1 cellular context compared by ENCODE assay signal in genomic region chr17:38894276-38894675, GRCh38.
TF ChIP-seq lines count a peak whose summit lies in the region.

No MANE protein-coding gene starts in this region.

TF ChIP-seq in K562, 482 proteins besides CTCF, POLR2A, EP300 and RAD21 (continued from another document and continues in another):
- TF ChIP-seq ZNF280A (IDR thresholded peaks at IDR 0.05; ENCODE audit: low read depth, partially characterized antibody) (no peak), KDM1A (IDR thresholded peaks at IDR 0.05) (peak; percentile 91 to 92), ARID1B (IDR thresholded peaks at IDR 0.05) (peak; percentile 90), GATAD2B (IDR thresholded peaks at IDR 0.05; ENCODE audit: borderline replicate concordance) (0 out of 2 replicates have a peak, but pooled peaks have one; percentile 39), BHLHE40 (IDR thresholded peaks at IDR 0.05; ENCODE audit: low read length) (peak; percentile 47; the same call in 1 of the 2 replicates), RCOR1 (IDR thresholded peaks at IDR 0.05; ENCODE audit: borderline replicate concordance in 1 of 2, low read depth in 2 of 2, low read length in 2 of 2) (peak in 1 of 2 experiments; percentile 73; a peak in 2 of 4 replicates), CBFA2T2 (conservative IDR thresholded peaks at IDR 0.05) (peak; percentile 93), NFIC (IDR thresholded peaks at IDR 0.05) (peak; percentile 74), HMG20B (CRISPR knock-in tag; IDR thresholded peaks at IDR 0.05) (no peak), CTCFL (IDR thresholded peaks at IDR 0.05; ENCODE audit: borderline replicate concordance, insufficient read depth, low read depth, low read length, poor library complexity, severe bottlenecking) (no peak), ESRRA (IDR thresholded peaks at IDR 0.05; ENCODE audit: borderline replicate concordance, low read depth) (peak; percentile 60; the same call in 1 of the 2 replicates), CREB1 (IDR thresholded peaks at IDR 0.05) (peak; percentile 19; the same call in 1 of the 2 replicates), CREB1 (CRISPR knock-in tag; IDR thresholded peaks at IDR 0.05) (no peak), MNT (conservative IDR thresholded peaks at IDR 0.05) (0 out of 4 replicates have a peak, but pooled peaks of 1 of the 2 experiments have one; percentile 17), ZNF444 (CRISPR knock-in tag; IDR thresholded peaks at IDR 0.05) (no peak), ZKSCAN3 (CRISPR knock-in tag; IDR thresholded peaks at IDR 0.05) (no peak), KLF16 (IDR thresholded peaks at IDR 0.05) (peak; percentile 67; the same call in 1 of the 2 replicates), ILF3 (IDR thresholded peaks at IDR 0.05; ENCODE audit: borderline replicate concordance) (0 out of 2 replicates have a peak, but pooled peaks have one; percentile 27), MTA2 (IDR thresholded peaks at IDR 0.05; ENCODE audit: low read depth) (peak; percentile 70), PHTF2 (CRISPR knock-in tag; IDR thresholded peaks at IDR 0.05) (no peak), TAF7 (tag; IDR thresholded peaks at IDR 0.05) (no peak), SMARCA4 (IDR thresholded peaks at IDR 0.05) (peak; percentile 39; the same call in 1 of the 2 replicates), ZNF445 (CRISPR knock-in tag; IDR thresholded peaks at IDR 0.05; ENCODE audit: low read depth) (no peak), NCOA6 (IDR thresholded peaks at IDR 0.05) (no peak), POLR2AphosphoS5 (IDR thresholded peaks at IDR 0.05; ENCODE audit: control insufficient read depth, insufficient read depth, low read depth, low read length) (peak; percentile 83), ZNF395 (CRISPR knock-in tag; IDR thresholded peaks at IDR 0.05) (no peak), RBM14 (IDR thresholded peaks at IDR 0.05; ENCODE audit: borderline replicate concordance, insufficient read depth, low read depth, low read length) (no peak), CCAR2 (IDR thresholded peaks at IDR 0.05; ENCODE audit: low read depth, low read length) (no peak), AFF4 (CRISPR knock-in tag; IDR thresholded peaks at IDR 0.05) (no peak), POLR2H (tag; IDR thresholded peaks at IDR 0.05; ENCODE audit: low read depth) (no peak), SOX6 (IDR thresholded peaks at IDR 0.05) (no peak), BCOR (IDR thresholded peaks at IDR 0.05) (peak; percentile 15; the same call in 1 of the 2 replicates), TAL1 (IDR thresholded peaks at IDR 0.05) (peak; percentile 91), WHSC1 (IDR thresholded peaks at IDR 0.05; ENCODE audit: low read length) (no peak), PYGO2 (tag; IDR thresholded peaks at IDR 0.05) (no peak), CBFA2T3 (IDR thresholded peaks at IDR 0.05) (peak; percentile 96), TCF3 (CRISPR knock-in tag; IDR thresholded peaks at IDR 0.05) (peak; percentile 85), HNRNPK (IDR thresholded peaks at IDR 0.05; ENCODE audit: low read depth, low read length, poor library complexity, severe bottlenecking) (no peak), ZNF140 (CRISPR knock-in tag; IDR thresholded peaks at IDR 0.05) (no peak), SRSF3 (IDR thresholded peaks at IDR 0.05; ENCODE audit: insufficient read depth, low read length) (no peak), L3MBTL2 (IDR thresholded peaks at IDR 0.05) (no peak), SMARCE1 (IDR thresholded peaks at IDR 0.05) (no peak; the same call in 1 of the 2 replicates), ZNF197 (CRISPR knock-in tag; IDR thresholded peaks at IDR 0.05; ENCODE audit: low read depth) (no peak), HDAC1 (IDR thresholded peaks at IDR 0.05) (peak in 1 of 2 experiments; percentile 42; a peak in 1 of 4 replicates), TAF1 (IDR thresholded peaks at IDR 0.05; ENCODE audit: control insufficient read depth, extremely low read depth, insufficient read depth, low read length, severe bottlenecking) (no peak), ZNF592 (IDR thresholded peaks at IDR 0.05) (0 out of 2 replicates have a peak, but pooled peaks have one; percentile 19), KHSRP (IDR thresholded peaks at IDR 0.05) (no peak), MCM2 (IDR thresholded peaks at IDR 0.05; ENCODE audit: low read depth) (no peak), NR3C1 (CRISPR knock-in tag; IDR thresholded peaks at IDR 0.05) (no peak), MYBL2 (IDR thresholded peaks at IDR 0.05; ENCODE audit: low read depth) (no peak), MYBL2 (CRISPR knock-in tag; IDR thresholded peaks at IDR 0.05; ENCODE audit: borderline replicate concordance) (no peak)
